Comparison of ENCODE assay signal across 8 cellular contexts in genomic region chr1:64019818-64020217, GRCh38.
DNase-seq lines count a peak whose midpoint lies in the region; ATAC-seq, FAIRE-seq and TF ChIP-seq lines count a peak whose summit lies in the region.

No MANE protein-coding gene starts in this region.

- H3K4me1 ChIP-seq in GM12878 (ENCODE audit: control insufficient read depth, insufficient read depth, low read length) (no peaks in the 10 kb centered on the region), mesendoderm (ENCODE audit: control insufficient read depth, low read depth, low read length) (no peaks in the 10 kb centered on the region), SJCRH30 (no peaks in the 10 kb centered on the region)

- peaks cover 3% of the 10 kb centered on the region for H3K9me3 Mint-ChIP-seq in activated naive CD8-positive, alpha-beta T cell treated with anti-CD3 and anti-CD28 coated beads, Interleukin-2, amount 10 ng/mL, durations not matched to agents 7 days and 5 days
- H3K9me3 Mint-ChIP-seq in activated naive CD8-positive, alpha-beta T cell treated with anti-CD3 and anti-CD28 coated beads, Interleukin-2, amount 50 U/mL, for 24 hours, result no peaks in the 10 kb centered on the region

- TF ChIP-seq POLR2A in GM12878 (IDR thresholded peaks at IDR 0.05; ENCODE audit: low read depth, low read length), result no peak

- no peak overlapping the region for H3K4me3 Mint-ChIP-seq in activated naive CD8-positive, alpha-beta T cell treated with anti-CD3 and anti-CD28 coated beads, Interleukin-2, amount 10 ng/mL, durations not matched to agents 7 days and 5 days
- H3K4me3 Mint-ChIP-seq in activated naive CD8-positive, alpha-beta T cell treated with anti-CD3 and anti-CD28 coated beads, Interleukin-2, amount 50 U/mL, for 24 hours, result no peak overlapping the region

- H3K27me3 ChIP-seq in GM12878 (replicated peaks in 1 of 2; ENCODE audit: control insufficient read depth in 2 of 2, insufficient read depth in 2 of 2, low read length in 1 of 2) (no peaks in the 10 kb centered on the region; a peak in 1 of 4 replicates), mesendoderm (ENCODE audit: insufficient read depth, low read length, poor library complexity) (no peaks in the 10 kb centered on the region), SJCRH30 (no peaks in the 10 kb centered on the region)

- no peaks in the 10 kb centered on the region for H3K79me2 ChIP-seq in GM12878 (ENCODE audit: control insufficient read depth, insufficient read depth, low read length)
- no peaks in the 10 kb centered on the region for H3K79me2 ChIP-seq in mesendoderm (ENCODE audit: control insufficient read depth, insufficient read depth, low read length)

- no peaks in the 10 kb centered on the region for H3K79me1 ChIP-seq in mesendoderm (ENCODE audit: low read length)

- FAIRE-seq in GM12878 (lab: Jason Lieb, UNC), result peak; percentile 7

- H3K27me3 Mint-ChIP-seq in activated naive CD8-positive, alpha-beta T cell treated with anti-CD3 and anti-CD28 coated beads, Interleukin-2, amount 10 ng/mL, durations not matched to agents 7 days and 5 days, result no peaks in the 10 kb centered on the region
- no peaks in the 10 kb centered on the region for H3K27me3 Mint-ChIP-seq in activated naive CD8-positive, alpha-beta T cell treated with anti-CD3 and anti-CD28 coated beads, Interleukin-2, amount 50 U/mL, for 24 hours

- H3K4me3 ChIP-seq in GM12878, result no peak overlapping the region
- H3K4me3 ChIP-seq in mesendoderm (ENCODE audit: low read length), result no peak overlapping the region
- H3K4me3 ChIP-seq in SJCRH30, result no peak overlapping the region

- BruUV-seq in GM12878 (replicated peaks; lab: Mats Ljungman, UMichigan), result no TSS peak

- H3K9me3 ChIP-seq in GM12878 (replicated peaks; ENCODE audit: control insufficient read depth, insufficient read depth, low read length), result no peaks in the 10 kb centered on the region
- no peaks in the 10 kb centered on the region for H3K9me3 ChIP-seq in SJCRH30 (replicated peaks)

- no peak for TF ChIP-seq RAD21 in GM12878 (IDR thresholded peaks at IDR 0.05; ENCODE audit: insufficient read depth, low read depth, low read length)

- no peak overlapping the region for H3K27ac ChIP-seq in GM12878 (ENCODE audit: control insufficient read depth, insufficient read depth)
- H3K27ac ChIP-seq in mesendoderm (ENCODE audit: low read depth, low read length), result no peak overlapping the region
- no peak overlapping the region for H3K27ac ChIP-seq in SJCRH30

- H3K27ac Mint-ChIP-seq in activated naive CD8-positive, alpha-beta T cell treated with anti-CD3 and anti-CD28 coated beads, Interleukin-2, amount 10 ng/mL, durations not matched to agents 7 days and 5 days, result no peak overlapping the region
- no peak overlapping the region for H3K27ac Mint-ChIP-seq in activated naive CD8-positive, alpha-beta T cell treated with anti-CD3 and anti-CD28 coated beads, Interleukin-2, amount 50 U/mL, for 24 hours

- ATAC-seq in activated naive CD8-positive, alpha-beta T cell treated with anti-CD3 and anti-CD28 coated beads, Interleukin-2, amount 10 ng/mL, durations not matched to agents 7 days and 5 days (ENCODE audit: low read depth), result peak; percentile 50
- no peak for ATAC-seq in activated naive CD8-positive, alpha-beta T cell treated with anti-CD3 and anti-CD28 coated beads, Interleukin-2, amount 50 U/mL, for 24 hours
- ATAC-seq in GM12878, result peak; percentile 75

- no peaks in the 10 kb centered on the region for H3K36me3 ChIP-seq in GM12878 (ENCODE audit: control insufficient read depth in 2 of 2, insufficient read depth in 2 of 2, low read length in 1 of 2)
- no peaks in the 10 kb centered on the region for H3K36me3 ChIP-seq in mesendoderm (ENCODE audit: control insufficient read depth, insufficient read depth, low read length)
- no peaks in the 10 kb centered on the region for H3K36me3 ChIP-seq in SJCRH30

- no peak overlapping the region for H2BK5ac ChIP-seq in mesendoderm (ENCODE audit: low read length)

- no peak overlapping the region for H2AK5ac ChIP-seq in mesendoderm (ENCODE audit: low read length)

- SMC1A ChIA-PET in GM12878 (lab: Charles Lee; ENCODE audit: uncharacterized antibody, unreplicated experiment), result interaction anchor here (0.7 to 1.5 kb wide), 2 partner anchors 24 to 117 kb away, joined by 3 read pairs; no protein-coding TSS in a partner anchor

- no peak overlapping the region for H2BK15ac ChIP-seq in mesendoderm (replicated peaks; ENCODE audit: low read depth)

- no peak overlapping the region for H3K4ac ChIP-seq in mesendoderm (ENCODE audit: low read depth, low read length)

- H3K36me3 Mint-ChIP-seq in activated naive CD8-positive, alpha-beta T cell treated with anti-CD3 and anti-CD28 coated beads, Interleukin-2, amount 10 ng/mL, durations not matched to agents 7 days and 5 days, result no peaks in the 10 kb centered on the region
- no peaks in the 10 kb centered on the region for H3K36me3 Mint-ChIP-seq in activated naive CD8-positive, alpha-beta T cell treated with anti-CD3 and anti-CD28 coated beads, Interleukin-2, amount 50 U/mL, for 24 hours (ENCODE audit: low read depth)

- RAD21 ChIA-PET in GM12878 (lab: Charles Lee; ENCODE audit: unreplicated experiment), result interaction anchor here (1.4 kb wide), 1 partner anchor 154 kb away, joined by 3 read pairs; no protein-coding TSS in a partner anchor

- no peak overlapping the region for H3K23ac ChIP-seq in mesendoderm (ENCODE audit: low read length)

- WGBS in GM12878 (ENCODE audit: insufficient coverage, insufficient replicate concordance, low lambda C conversion rate, missing lambda C conversion rate), result 24% methylated on average over 2 of the region's 2 CpGs
- no CpG with 5 or more reads among the region's 2 CpGs for WGBS in mesendoderm (ENCODE audit: extremely low coverage, insufficient coverage, low lambda C conversion rate)

- TF ChIP-seq CTCF in GM12878 (IDR thresholded peaks at IDR 0.05 in 2 of 3, conservative IDR thresholded peaks at IDR 0.05 in 1 of 3; ENCODE audit: control insufficient read depth in 2 of 3, extremely low read depth in 1 of 3, insufficient read depth in 1 of 3, low read depth in 3 of 3, low read length in 3 of 3), result no peak

- in situ Hi-C loops in GM12878 (cut with MboI), result no loop called here

- H4K20me1 ChIP-seq in GM12878 (ENCODE audit: control insufficient read depth, insufficient read depth), result no peaks in the 10 kb centered on the region

- no peak overlapping the region; the same call in 1 of the 2 replicates for H3K4me2 ChIP-seq in GM12878 (ENCODE audit: control insufficient read depth, insufficient read depth)
- H3K4me2 ChIP-seq in mesendoderm (ENCODE audit: low read length), result no peak overlapping the region

- H2BK120ac ChIP-seq in mesendoderm (ENCODE audit: low read depth, low read length), result no peak overlapping the region

- H3K18ac ChIP-seq in mesendoderm (ENCODE audit: low read length), result no peak overlapping the region

- no peak overlapping the region for H3K56ac ChIP-seq in mesendoderm (ENCODE audit: low read length)

- no peak overlapping the region for H3K9ac ChIP-seq in GM12878 (ENCODE audit: control insufficient read depth, insufficient read depth, low read length)
- no peak overlapping the region for H3K9ac ChIP-seq in mesendoderm (ENCODE audit: low read length)

- DNase-seq in activated naive CD8-positive, alpha-beta T cell treated with anti-CD3 and anti-CD28 coated beads, Interleukin-2, amount 10 ng/mL, durations not matched to agents 7 days and 5 days, result no peak
- no peak for DNase-seq in activated naive CD8-positive, alpha-beta T cell treated with anti-CD3 and anti-CD28 coated beads, Interleukin-2, amount 50 U/mL, for 24 hours
- DNase-seq in HK-2 (ENCODE audit: unreplicated experiment), result peak; percentile 34
- DNase-seq in GM12878 (ENCODE audit: low read depth, low spot score), result peak; percentile 3
- DNase-seq in mesendoderm, result peak; percentile 18
- DNase-seq in mesenteric fat pad (ENCODE audit: low spot score), result no peak
- DNase-seq in NCI-H2081 treated with DMSO at 0.1 percent for 48 hours (lab: John Stamatoyannopoulos, UW), result no peak
- DNase-seq in SJCRH30, result no peak

- H4K8ac ChIP-seq in mesendoderm (ENCODE audit: low read depth, low read length), result no peak overlapping the region

- H2AFZ ChIP-seq in GM12878 (ENCODE audit: control insufficient read depth, low read depth, low read length), result peak overlapping the region; percentile 66

- H3K4me1 Mint-ChIP-seq in activated naive CD8-positive, alpha-beta T cell treated with anti-CD3 and anti-CD28 coated beads, Interleukin-2, amount 10 ng/mL, durations not matched to agents 7 days and 5 days, result peaks cover 8% of the 10 kb centered on the region
- H3K4me1 Mint-ChIP-seq in activated naive CD8-positive, alpha-beta T cell treated with anti-CD3 and anti-CD28 coated beads, Interleukin-2, amount 50 U/mL, for 24 hours, result peaks cover 6% of the 10 kb centered on the region

- intact Hi-C loops in GM12878 (cut with micrococcal nuclease; ENCODE audit: unreplicated experiment), result no loop called here

- TF ChIP-seq EP300 in GM12878 (IDR thresholded peaks at IDR 0.05; ENCODE audit: borderline replicate concordance in 1 of 2, control insufficient read depth in 1 of 2, low read depth in 2 of 2, low read length in 2 of 2), result no peak

- CTCF ChIA-PET in GM12878 (lab: Yijun Ruan, JAX), result interaction anchor here (0.6 kb wide), 1 partner anchor 328 kb away, joined by 5 read pairs; no protein-coding TSS in a partner anchor

- no peak overlapping the region for H4K5ac ChIP-seq in mesendoderm (ENCODE audit: low read length)

- POLR2A ChIA-PET in activated naive CD8-positive, alpha-beta T cell treated with anti-CD3 and anti-CD28 coated beads, Interleukin-2, amount 10 ng/mL, durations not matched to agents 7 days and 5 days (lab: Charles Lee), result interaction anchor here (0.5 kb wide), 1 partner anchor 12 kb away, joined by 3 read pairs; no protein-coding TSS in a partner anchor
- POLR2A ChIA-PET in GM12878 (lab: Charles Lee), result no interaction called here

TF ChIP-seq in GM12878, 131 proteins besides CTCF, POLR2A, EP300 and RAD21 (continues in another document):
- TF ChIP-seq IRF4 (IDR thresholded peaks at IDR 0.05; ENCODE audit: low read depth, low read length) (no peak), ZSCAN29 (IDR thresholded peaks at IDR 0.05) (no peak), MTA3 (IDR thresholded peaks at IDR 0.05; ENCODE audit: borderline replicate concordance, low read length) (no peak)
- TF ChIP-seq, protein P1, sequence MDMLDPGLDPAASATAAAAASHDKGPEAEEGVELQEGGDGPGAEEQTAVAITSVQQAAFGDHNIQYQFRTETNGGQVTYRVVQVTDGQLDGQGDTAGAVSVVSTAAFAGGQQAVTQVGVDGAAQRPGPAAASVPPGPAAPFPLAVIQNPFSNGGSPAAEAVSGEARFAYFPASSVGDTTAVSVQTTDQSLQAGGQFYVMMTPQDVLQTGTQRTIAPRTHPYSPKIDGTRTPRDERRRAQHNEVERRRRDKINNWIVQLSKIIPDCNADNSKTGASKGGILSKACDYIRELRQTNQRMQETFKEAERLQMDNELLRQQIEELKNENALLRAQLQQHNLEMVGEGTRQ (IDR thresholded peaks at IDR 0.05; ENCODE audit: borderline replicate concordance, low read depth, low read length), result peak; percentile 49; the same call in 1 of the 2 replicates

Comparison
In these comparisons a context has a peak if more than half of its experiments do, and no peak if none do; other contexts are left out.
1. DNase-seq: peak in HK-2 (single experiment), GM12878 (single experiment) and mesendoderm (single experiment); none in activated naive CD8-positive, alpha-beta T cell treated with anti-CD3 and anti-CD28 coated beads, Interleukin-2, amount 10 ng/mL, durations not matched to agents 7 days and 5 days (single experiment), activated naive CD8-positive, alpha-beta T cell treated with anti-CD3 and anti-CD28 coated beads, Interleukin-2, amount 50 U/mL, for 24 hours (single experiment), mesenteric fat pad (single experiment), NCI-H2081 treated with DMSO at 0.1 percent for 48 hours (single experiment) and SJCRH30 (0 of 2).